In genomic region chr16:4913774-4914525, GRCh38 we compare ENCODE assay signal across 1 cellular context.
TF ChIP-seq lines count a peak whose summit lies in the region.

No MANE protein-coding gene starts in this region.

TF ChIP-seq in GM23338, 12 proteins besides CTCF, POLR2A, EP300 and RAD21 (continued from another document):
- TF ChIP-seq ZNF462 (CRISPR knock-in tag; IDR thresholded peaks at IDR 0.05) (no peak), NANOG (IDR thresholded peaks at IDR 0.05; ENCODE audit: borderline replicate concordance) (no peak), EZH2 (IDR thresholded peaks at IDR 0.05; ENCODE audit: low read depth, unreplicated experiment) (no peak), JUNB (IDR thresholded peaks at IDR 0.05; ENCODE audit: unreplicated experiment) (no peak), ZNF114 (CRISPR knock-in tag; IDR thresholded peaks at IDR 0.05) (no peak), ETS1 (IDR thresholded peaks at IDR 0.05) (no peak), EZH2phosphoT487 (IDR thresholded peaks at IDR 0.05; ENCODE audit: unreplicated experiment) (no peak)
